22 cellular contexts compared by ENCODE assay signal in genomic region chr22:30015846-30016245, GRCh38.
DNase-seq lines count a peak whose midpoint lies in the region; ATAC-seq and TF ChIP-seq lines count a peak whose summit lies in the region.
"Had no signal": no experiment of that assay in that cellular context is flagged by ENCODE, and none has a peak within 500 bp of the region (broad histone marks: within the 10 kb centered on the region; RNA-seq: fewer than 3 reads in every experiment).

No MANE protein-coding gene starts in this region.

- H3K27ac ChIP-seq in breast epithelium (no peak overlapping the region), uterus (no peak overlapping the region), hepatocyte (no peak overlapping the region)
- H3K27ac ChIP-seq: 22Rv1, cardiac muscle cell, parathyroid adenoma, PC-9, spleen had no signal

- no peak overlapping the region for H3K4me3 Mint-ChIP-seq in MCF 10A (ENCODE audit: unreplicated experiment)
- H3K4me3 Mint-ChIP-seq: activated naive CD4-positive, alpha-beta T cell treated with anti-CD3 and anti-CD28 coated beads for 36 hours; stimulated activated naive CD8-positive, alpha-beta T cell treated with anti-CD3 and anti-CD28 coated beads, Interleukin-15, Interleukin-2, amounts not matched to agents 100 ng/mL and 50 ng/mL, for 24 hours; T-cell had no signal

- DNase-seq in MCF 10A (ENCODE audit: unreplicated experiment) (no peak), breast epithelium (ENCODE audit: low spot score in 2 of 2) (no peak), amniotic epithelial cell (ENCODE audit: low read depth) (peak; percentile 68), foreskin fibroblast (peak; percentile 88 to 93), uterus (no peak), hepatocyte (ENCODE audit: low spot score) (no peak)
- DNase-seq: activated naive CD4-positive, alpha-beta T cell treated with anti-CD3 and anti-CD28 coated beads for 36 hours; COR-L47; GDM1; kidney; NCI-H2081 treated with DMSO at 0.1 percent for 48 hours; NCI-H526 treated with DMSO at 0.1 percent for 48 hours; spleen; T-cell had no signal

- H3K27me3 ChIP-seq in breast epithelium = no peaks in the 10 kb centered on the region
- no peaks in the 10 kb centered on the region for H3K27me3 ChIP-seq in uterus
- no peaks in the 10 kb centered on the region for H3K27me3 ChIP-seq in hepatocyte
- H3K27me3 ChIP-seq: cardiac muscle cell, spleen had no signal

- H3K36me3 Mint-ChIP-seq in MCF 10A (ENCODE audit: insufficient read depth, unreplicated experiment) = peaks cover 70% of the 10 kb centered on the region

- no peaks in the 10 kb centered on the region for H3K9me3 Mint-ChIP-seq in MCF 10A (ENCODE audit: unreplicated experiment)
- H3K9me3 Mint-ChIP-seq: activated naive CD4-positive, alpha-beta T cell treated with anti-CD3 and anti-CD28 coated beads for 36 hours; stimulated activated naive CD8-positive, alpha-beta T cell treated with anti-CD3 and anti-CD28 coated beads, Interleukin-15, Interleukin-2, amounts not matched to agents 100 ng/mL and 50 ng/mL, for 24 hours; T-cell had no signal

- H3K9me3 ChIP-seq in breast epithelium (no peaks in the 10 kb centered on the region), uterus (no peaks in the 10 kb centered on the region), hepatocyte (ENCODE audit: low read depth) (no peaks in the 10 kb centered on the region)
- H3K9me3 ChIP-seq: spleen had no signal

- ATAC-seq in GM21367 (IDR thresholded peaks at IDR 0.05; ENCODE audit: unreplicated experiment) (no peak), GM18868 (IDR thresholded peaks at IDR 0.05; ENCODE audit: unreplicated experiment) (no peak)
- ATAC-seq: activated CD4-positive, CD25-positive, alpha-beta regulatory T cell treated with anti-CD3 and anti-CD28 coated beads, Interleukin-2, amount 50 U/mL, for 24 hours; T-cell had no signal

- H3K4me3 ChIP-seq in breast epithelium = no peak overlapping the region
- H3K4me3 ChIP-seq in foreskin fibroblast (ENCODE audit: low read depth in 1 of 2, low read length in 2 of 2) = no peak overlapping the region
- H3K4me3 ChIP-seq in uterus = no peak overlapping the region
- H3K4me3 ChIP-seq in hepatocyte = no peak overlapping the region
- H3K4me3 ChIP-seq: cardiac muscle cell, PC-9, spleen had no signal

- POLR2A ChIA-PET in MCF 10A (lab: Yijun Ruan, JAX) = interaction anchor here (0.6 kb wide), 1 partner anchor 38 kb away, joined by 3 read pairs; no protein-coding TSS in a partner anchor

- no TSS peak for BruUV-seq in MCF 10A (replicated peaks; lab: Mats Ljungman, UMichigan)

- TF ChIP-seq POLR2A in breast epithelium (IDR thresholded peaks at IDR 0.05) (no peak), uterus (IDR thresholded peaks at IDR 0.05) (no peak)

- no peak overlapping the region for H2AFZ ChIP-seq in hepatocyte
- H2AFZ ChIP-seq: parathyroid adenoma, PC-9 had no signal

- H3K4me1 Mint-ChIP-seq in MCF 10A (ENCODE audit: insufficient read depth, unreplicated experiment) = peaks cover 6% of the 10 kb centered on the region
- H3K4me1 Mint-ChIP-seq: T-cell had no signal

- WGBS in hepatocyte (ENCODE audit: low lambda C conversion rate, missing lambda C conversion rate) = 100% methylated on average over 1 of the region's 1 CpG

- peaks cover 5% of the 10 kb centered on the region for H3K36me3 ChIP-seq in breast epithelium
- no peaks in the 10 kb centered on the region for H3K36me3 ChIP-seq in uterus
- no peaks in the 10 kb centered on the region for H3K36me3 ChIP-seq in hepatocyte (replicated peaks; ENCODE audit: insufficient read depth, low read depth)

- TF ChIP-seq CTCF in MCF 10A (IDR thresholded peaks at IDR 0.05; ENCODE audit: unreplicated experiment) (no peak), breast epithelium (IDR thresholded peaks at IDR 0.05) (no peak), foreskin fibroblast (IDR thresholded peaks at IDR 0.05; ENCODE audit: low read depth, low read length) (no peak), uterus (IDR thresholded peaks at IDR 0.05) (no peak), hepatocyte (IDR thresholded peaks at IDR 0.05; ENCODE audit: poor library complexity) (no peak)

- H3K9me2 ChIP-seq in hepatocyte (replicated peaks; ENCODE audit: insufficient read depth) = no peaks in the 10 kb centered on the region

- H3K4me1 ChIP-seq in breast epithelium = no peaks in the 10 kb centered on the region
- no peaks in the 10 kb centered on the region for H3K4me1 ChIP-seq in uterus
- no peaks in the 10 kb centered on the region for H3K4me1 ChIP-seq in hepatocyte (ENCODE audit: insufficient read depth)
- H3K4me1 ChIP-seq: parathyroid adenoma, spleen had no signal

- CTCF ChIA-PET in MCF 10A (lab: Yijun Ruan, JAX) = interaction anchor here (2.6 kb wide), 1 partner anchor 11 kb away, joined by 22 read pairs; no protein-coding TSS in a partner anchor

- H4K20me1 ChIP-seq in hepatocyte (ENCODE audit: insufficient read depth, poor library complexity, severe bottlenecking) = no peaks in the 10 kb centered on the region

- intact Hi-C loops in MCF 10A (cut with micrococcal nuclease) (no loop called here), breast epithelium (cut with DNase I; ENCODE audit: low total_unique reads) (no loop called here), uterus (cut with DNase I; ENCODE audit: low total_unique reads) (no loop called here)

- H3K27me3 Mint-ChIP-seq in MCF 10A (ENCODE audit: insufficient read depth, unreplicated experiment) = no peaks in the 10 kb centered on the region
- H3K27me3 Mint-ChIP-seq: stimulated activated naive CD8-positive, alpha-beta T cell treated with anti-CD3 and anti-CD28 coated beads, Interleukin-15, Interleukin-2, amounts not matched to agents 100 ng/mL and 50 ng/mL, for 24 hours; T-cell had no signal

- no peaks in the 10 kb centered on the region for H3K79me2 ChIP-seq in hepatocyte
- H3K79me2 ChIP-seq: parathyroid adenoma had no signal

- H3K4me2 ChIP-seq in hepatocyte = no peak overlapping the region
- H3K4me2 ChIP-seq: PC-9 had no signal

- peak overlapping the region; percentile 36 for H3K27ac Mint-ChIP-seq in MCF 10A (ENCODE audit: low read depth, unreplicated experiment)
- H3K27ac Mint-ChIP-seq: activated naive CD4-positive, alpha-beta T cell treated with anti-CD3 and anti-CD28 coated beads for 36 hours; stimulated activated naive CD8-positive, alpha-beta T cell treated with anti-CD3 and anti-CD28 coated beads, Interleukin-15, Interleukin-2, amounts not matched to agents 100 ng/mL and 50 ng/mL, for 24 hours had no signal

Comparison
In these comparisons a context has a peak if more than half of its experiments do, and no peak if none do; other contexts are left out.
1. DNase-seq: peak in amniotic epithelial cell (single experiment) and foreskin fibroblast (2 of 2); none in MCF 10A (single experiment), breast epithelium (0 of 2), uterus (0 of 2) and hepatocyte (single experiment).